ENCODE assay signal across 8 cellular contexts in the genomic region with DNA sequence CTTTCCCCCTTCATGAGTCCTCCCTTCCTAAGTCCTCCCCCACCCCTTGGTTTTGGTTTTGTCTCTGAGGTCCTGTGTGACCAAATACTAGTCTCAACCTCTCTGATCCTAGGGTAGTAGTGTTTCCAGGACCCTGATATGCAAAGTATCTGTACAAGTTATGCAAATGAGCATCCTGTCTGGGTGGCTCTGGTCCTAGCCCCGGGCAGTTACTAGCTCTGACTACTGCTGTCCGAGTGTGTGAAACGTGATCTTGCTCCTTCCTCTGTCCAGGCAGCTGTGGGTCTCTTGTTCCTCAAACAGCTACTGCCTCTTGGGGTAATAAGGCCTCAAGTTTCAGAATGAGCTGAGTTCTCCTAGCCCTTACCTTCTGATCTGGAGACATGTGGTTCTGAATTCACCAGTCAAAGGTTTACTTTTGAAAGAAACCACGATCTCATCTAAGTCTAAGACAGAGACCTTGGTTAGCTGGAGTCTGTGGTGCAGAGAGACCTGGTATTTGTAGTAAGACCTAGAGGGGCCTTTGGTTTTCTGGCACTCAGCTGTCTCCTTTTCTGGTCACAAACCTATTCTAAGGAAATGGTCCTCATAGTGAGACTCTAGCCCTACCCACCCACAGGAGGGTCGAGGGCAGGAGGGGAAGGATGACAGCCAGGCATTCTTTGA.
A peak's percentile ranks its signal among the peaks of the same experiment; 100 is the strongest.
DNase-seq lines count a peak whose midpoint lies in the region; ATAC-seq lines count a peak whose summit lies in the region.

No MANE protein-coding gene starts in this region.

- peak; percentile 35 for DNase-seq in activated naive CD4-positive, alpha-beta T cell treated with anti-CD3 and anti-CD28 coated beads, Interleukin-2, amount 10 ng/mL, durations not matched to agents 7 days and 5 days
- DNase-seq in activated naive CD4-positive, alpha-beta T cell treated with Interleukin-2 at 50 U/mL for 16 hours: no peak
- DNase-seq in NOMO-1 (lab: John Stamatoyannopoulos, UW; ENCODE audit: unreplicated experiment in 2 of 2): peak; percentile 48 to 69
- peak; percentile 68 for DNase-seq in foreskin melanocyte
- no peak for DNase-seq in hepatic stellate cell (ENCODE audit: low spot score)
- DNase-seq in NCI-H748 treated with DMSO at 0.1 percent for 48 hours (lab: John Stamatoyannopoulos, UW): no peak
- no peak for DNase-seq in NCI-H1930 (lab: John Stamatoyannopoulos, UW)

- ATAC-seq in HG02759 (IDR thresholded peaks at IDR 0.05; ENCODE audit: unreplicated experiment): peak; percentile 80

- no peak overlapping the region for H3K4me3 Mint-ChIP-seq in activated naive CD4-positive, alpha-beta T cell treated with anti-CD3 and anti-CD28 coated beads, Interleukin-2, amount 10 ng/mL, durations not matched to agents 7 days and 5 days

- H3K27me3 Mint-ChIP-seq in activated naive CD4-positive, alpha-beta T cell treated with anti-CD3 and anti-CD28 coated beads, Interleukin-2, amount 10 ng/mL, durations not matched to agents 7 days and 5 days: peaks cover 34% of the 10 kb centered on the region

- CTCF ChIA-PET in activated naive CD4-positive, alpha-beta T cell treated with anti-CD3 and anti-CD28 coated beads, Interleukin-2, amount 10 ng/mL, durations not matched to agents 7 days and 5 days (lab: Charles Lee): interaction anchor here (0.7 to 1.4 kb wide), 18 partner anchors 13 to 310 kb away, joined by 3 to 18 read pairs (median 4); no protein-coding TSS in a partner anchor

- H3K36me3 Mint-ChIP-seq in activated naive CD4-positive, alpha-beta T cell treated with anti-CD3 and anti-CD28 coated beads, Interleukin-2, amount 10 ng/mL, durations not matched to agents 7 days and 5 days: peaks cover 18% of the 10 kb centered on the region

- H3K9me3 Mint-ChIP-seq in activated naive CD4-positive, alpha-beta T cell treated with anti-CD3 and anti-CD28 coated beads, Interleukin-2, amount 10 ng/mL, durations not matched to agents 7 days and 5 days: no peaks in the 10 kb centered on the region

- H3K27ac Mint-ChIP-seq in activated naive CD4-positive, alpha-beta T cell treated with anti-CD3 and anti-CD28 coated beads, Interleukin-2, amount 10 ng/mL, durations not matched to agents 7 days and 5 days: peak overlapping the region; percentile 83

- peaks cover 65% of the 10 kb centered on the region for H3K4me1 Mint-ChIP-seq in activated naive CD4-positive, alpha-beta T cell treated with anti-CD3 and anti-CD28 coated beads, Interleukin-2, amount 10 ng/mL, durations not matched to agents 7 days and 5 days

Comparison
In these comparisons a context has a peak if more than half of its experiments do, and no peak if none do; other contexts are left out.
1. DNase-seq: peak in activated naive CD4-positive, alpha-beta T cell treated with anti-CD3 and anti-CD28 coated beads, Interleukin-2, amount 10 ng/mL, durations not matched to agents 7 days and 5 days (single experiment), NOMO-1 (2 of 2) and foreskin melanocyte (single experiment); none in activated naive CD4-positive, alpha-beta T cell treated with Interleukin-2 at 50 U/mL for 16 hours (single experiment), hepatic stellate cell (single experiment), NCI-H748 treated with DMSO at 0.1 percent for 48 hours (single experiment) and NCI-H1930 (0 of 2).